18 cellular contexts compared by ENCODE assay signal in genomic region chr13:109990296-109990695, GRCh38.
DNase-seq lines count a peak whose midpoint lies in the region; ATAC-seq, FAIRE-seq and TF ChIP-seq lines count a peak whose summit lies in the region.
"Had no signal": no experiment of that assay in that cellular context is flagged by ENCODE, and none has a peak within 500 bp of the region (broad histone marks: within the 10 kb centered on the region; RNA-seq: fewer than 3 reads in every experiment).

No MANE protein-coding gene starts in this region.

- H3K9me3 ChIP-seq in right atrium auricular region (no peaks in the 10 kb centered on the region), SJSA1 (replicated peaks) (no peaks in the 10 kb centered on the region; the same call in 1 of the 2 replicates)
- H3K9me3 ChIP-seq: HAP-1 had no signal

- intact Hi-C loops in cardiac septum (cut with DNase I) = no loop called here

- H3K4me1 ChIP-seq in right atrium auricular region (no peaks in the 10 kb centered on the region), SJSA1 (replicated peaks) (peaks cover 16% of the 10 kb centered on the region)
- H3K4me1 ChIP-seq: BLaER1 treated with 17β-estradiol and CSF1 and Interleukin-3, amounts not matched to agents 10 nM and 100 nM; HAP-1 had no signal

- no peak for FAIRE-seq in GM19239 (lab: Jason Lieb, UNC)
- FAIRE-seq: GM12878, GM18507, HepG2 had no signal

- H3K27me3 ChIP-seq in right atrium auricular region (no peaks in the 10 kb centered on the region), SJSA1 (replicated peaks) (no peaks in the 10 kb centered on the region)
- H3K27me3 ChIP-seq: BLaER1 treated with 17β-estradiol and CSF1 and Interleukin-3, amounts not matched to agents 10 nM and 100 nM had no signal

- H3K36me3 ChIP-seq in right atrium auricular region (no peaks in the 10 kb centered on the region), SJSA1 (no peaks in the 10 kb centered on the region)
- H3K36me3 ChIP-seq: BLaER1 treated with 17β-estradiol and CSF1 and Interleukin-3, amounts not matched to agents 10 nM and 100 nM; HAP-1 had no signal

- TF ChIP-seq CTCF in right atrium auricular region (IDR thresholded peaks at IDR 0.05) = no peak

- H3K27ac ChIP-seq in right atrium auricular region = no peak overlapping the region
- peak overlapping the region; percentile 8; the same call in 1 of the 2 replicates for H3K27ac ChIP-seq in SJSA1
- H3K27ac ChIP-seq: 22Rv1; BLaER1 treated with 17β-estradiol and CSF1 and Interleukin-3, amounts not matched to agents 10 nM and 100 nM had no signal

- DNase-seq in NCI-H146 (lab: John Stamatoyannopoulos, UW) (peak; percentile 33), NCI-H146 treated with DMSO at 0.1 percent for 48 hours (lab: John Stamatoyannopoulos, UW; ENCODE audit: unreplicated experiment) (no peak), right atrium auricular region (ENCODE audit: low spot score) (peak; percentile 48), cardiac septum (ENCODE audit: low spot score) (no peak), SJSA1 (ENCODE audit: low read depth in 1 of 2, low spot score in 2 of 2) (peak in 1 of 2 experiments; percentile 61), GM19239 (ENCODE audit: insufficient read length, low spot score) (no peak), NCI-H187 (lab: John Stamatoyannopoulos, UW) (no peak)
- DNase-seq: ACHN; CD4-positive, CD25-positive, alpha-beta regulatory T cell; DMS79; GOT3 had no signal

- no peak for ATAC-seq in GM21367 (IDR thresholded peaks at IDR 0.05; ENCODE audit: unreplicated experiment)
- ATAC-seq: GM12878, HepG2 had no signal

- H3K4me3 ChIP-seq in right atrium auricular region = no peak overlapping the region
- H3K4me3 ChIP-seq in SJSA1 = no peak overlapping the region
- H3K4me3 ChIP-seq: BLaER1 treated with 17β-estradiol and CSF1 and Interleukin-3, amounts not matched to agents 10 nM and 100 nM; GM12878; HAP-1 had no signal

Comparison
In these comparisons a context has a peak if more than half of its experiments do, and no peak if none do; other contexts are left out.
1. DNase-seq: peak in NCI-H146 (single experiment) and right atrium auricular region (single experiment); none in NCI-H146 treated with DMSO at 0.1 percent for 48 hours (single experiment), cardiac septum (single experiment), GM19239 (single experiment) and NCI-H187 (0 of 2).